ENCODE assay signal across 8 cellular contexts in genomic region chr14:99687284-99688209, GRCh38. TPM values are rescaled to one million over a fixed set of nuclear protein-coding genes. Genes with fewer than 3 reads are reported as not detected.
DNase-seq lines count a peak whose midpoint lies in the region; ATAC-seq and TF ChIP-seq lines count a peak whose summit lies in the region.

No MANE protein-coding gene starts in this region.

- no peak overlapping the region for H2AFZ ChIP-seq in IMR-90 (replicated peaks; ENCODE audit: low read length, poor library complexity)

- H2AK9ac ChIP-seq in IMR-90 (replicated peaks; ENCODE audit: low read depth, low read length, poor library complexity), result no peak overlapping the region

- H3K4ac ChIP-seq in IMR-90 (ENCODE audit: low read depth, low read length), result no peak overlapping the region
- no peak overlapping the region for H3K4ac ChIP-seq in mesendoderm (ENCODE audit: low read depth, low read length)

- H3K23ac ChIP-seq in IMR-90 (ENCODE audit: low read depth, low read length) (no peak overlapping the region), mesendoderm (ENCODE audit: low read length) (no peak overlapping the region)

- no peak overlapping the region for H3K27ac Mint-ChIP-seq in activated naive CD8-positive, alpha-beta T cell treated with anti-CD3 and anti-CD28 coated beads, Interleukin-2, amount 10 ng/mL, durations not matched to agents 7 days and 5 days

- no peaks in the 10 kb centered on the region for H3K9me1 ChIP-seq in IMR-90 (ENCODE audit: insufficient read depth, low read length)

- H3K56ac ChIP-seq in IMR-90 (ENCODE audit: extremely low read depth, insufficient read depth, low read length), result no peak overlapping the region
- peak overlapping the region; percentile 22 for H3K56ac ChIP-seq in mesendoderm (ENCODE audit: low read length)

- CTCF ChIA-PET in BJ (lab: Yijun Ruan, JAX), result interaction anchor here (0.6 to 3.0 kb wide), 16 partner anchors 10 to 542 kb away, joined by 3 to 22 read pairs (median 4); no protein-coding TSS in a partner anchor
- CTCF ChIA-PET in IMR-90 (lab: Yijun Ruan, JAX), result interaction anchor here (0.9 kb wide), 1 partner anchor 43 kb away, joined by 3 read pairs; no protein-coding TSS in a partner anchor

- POLR2A ChIA-PET in BJ (lab: Charles Lee) (no interaction called here), IMR-90 (lab: Charles Lee; ENCODE audit: unreplicated experiment) (no interaction called here)
- POLR2A ChIA-PET in activated naive CD8-positive, alpha-beta T cell treated with anti-CD3 and anti-CD28 coated beads, Interleukin-2, amount 10 ng/mL, durations not matched to agents 7 days and 5 days (lab: Charles Lee), result no interaction called here

- H3K9me3 Mint-ChIP-seq in activated naive CD8-positive, alpha-beta T cell treated with anti-CD3 and anti-CD28 coated beads, Interleukin-2, amount 10 ng/mL, durations not matched to agents 7 days and 5 days, result no peaks in the 10 kb centered on the region

- in situ Hi-C loops in IMR-90 (cut with MboI; ENCODE audit: low sequenced_read_pairs), result no loop called here

- intact Hi-C loops in IMR-90 (cut with micrococcal nuclease), result no loop called here

- no peak overlapping the region for H3K4me2 ChIP-seq in IMR-90 (ENCODE audit: low read depth, low read length)
- H3K4me2 ChIP-seq in mesendoderm (ENCODE audit: low read length), result no peak overlapping the region

- no peak overlapping the region for H4K5ac ChIP-seq in IMR-90 (ENCODE audit: low read depth, low read length)
- H4K5ac ChIP-seq in mesendoderm (ENCODE audit: low read length), result no peak overlapping the region

- H3K4me3 ChIP-seq in BJ (ENCODE audit: low read depth, low read length) (no peak overlapping the region), IMR-90 (ENCODE audit: insufficient read depth, low read depth, low read length) (no peak overlapping the region), mesendoderm (ENCODE audit: low read length) (no peak overlapping the region)

- H3K27ac ChIP-seq in IMR-90 (ENCODE audit: insufficient read depth, low read length), result no peak overlapping the region
- no peak overlapping the region for H3K27ac ChIP-seq in mesendoderm (ENCODE audit: low read depth, low read length)

- ATAC-seq in IMR-90 (ENCODE audit: low read depth) (no peak), GM18870 (IDR thresholded peaks at IDR 0.05; ENCODE audit: unreplicated experiment) (no peak)
- no peak for ATAC-seq in activated naive CD8-positive, alpha-beta T cell treated with anti-CD3 and anti-CD28 coated beads, Interleukin-2, amount 10 ng/mL, durations not matched to agents 7 days and 5 days (ENCODE audit: low read depth)

- no peaks in the 10 kb centered on the region for H3K79me2 ChIP-seq in mesendoderm (ENCODE audit: control insufficient read depth, insufficient read depth, low read length)

- no peak overlapping the region for H2BK20ac ChIP-seq in IMR-90 (ENCODE audit: low read depth, low read length)

- DNase-seq in BJ (ENCODE audit: low read depth) (no peak), IMR-90 (no peak), mesendoderm (peak; percentile 66), hippocampal formation (lab: John Stamatoyannopoulos, UW) (no peak), HuH-7.5 (ENCODE audit: low spot score) (no peak), dedifferentiated amniotic fluid mesenchymal stem cell (ENCODE audit: extremely low spot score) (no peak)
- DNase-seq in activated naive CD8-positive, alpha-beta T cell treated with anti-CD3 and anti-CD28 coated beads, Interleukin-2, amount 10 ng/mL, durations not matched to agents 7 days and 5 days, result peak; percentile 56

- H4K91ac ChIP-seq in IMR-90 (ENCODE audit: insufficient read depth, low read depth, low read length), result no peak overlapping the region

- H3K27me3 Mint-ChIP-seq in activated naive CD8-positive, alpha-beta T cell treated with anti-CD3 and anti-CD28 coated beads, Interleukin-2, amount 10 ng/mL, durations not matched to agents 7 days and 5 days, result peaks cover 42% of the 10 kb centered on the region

- H2BK5ac ChIP-seq in IMR-90 (ENCODE audit: low read depth, low read length, poor library complexity, severe bottlenecking) (no peak overlapping the region), mesendoderm (ENCODE audit: low read length) (no peak overlapping the region)

- H2AK5ac ChIP-seq in IMR-90 (ENCODE audit: low read depth, low read length) (no peak overlapping the region), mesendoderm (ENCODE audit: low read length) (no peak overlapping the region)

- no peak overlapping the region for H2BK15ac ChIP-seq in IMR-90 (ENCODE audit: low read depth, low read length)
- no peak overlapping the region for H2BK15ac ChIP-seq in mesendoderm (replicated peaks; ENCODE audit: low read depth)

- dilution Hi-C loops in IMR-90 (cut with HindIII; ENCODE audit: low sequenced_read_pairs, unreplicated experiment), result no loop called here

- no peak overlapping the region for H3K9ac ChIP-seq in IMR-90 (ENCODE audit: low read depth, low read length)
- H3K9ac ChIP-seq in mesendoderm (ENCODE audit: low read length), result no peak overlapping the region

- no peak overlapping the region for H3K18ac ChIP-seq in IMR-90 (ENCODE audit: low read depth, low read length)
- no peak overlapping the region for H3K18ac ChIP-seq in mesendoderm (ENCODE audit: low read length)

- no peak overlapping the region for H3K14ac ChIP-seq in IMR-90 (replicated peaks; ENCODE audit: low read depth, low read length)

- H3K4me1 ChIP-seq in IMR-90 (ENCODE audit: control insufficient read depth, insufficient read depth, low read length) (peaks cover 8% of the 10 kb centered on the region), mesendoderm (ENCODE audit: control insufficient read depth, low read depth, low read length) (peaks cover 4% of the 10 kb centered on the region)

- H3K36me3 Mint-ChIP-seq in activated naive CD8-positive, alpha-beta T cell treated with anti-CD3 and anti-CD28 coated beads, Interleukin-2, amount 10 ng/mL, durations not matched to agents 7 days and 5 days, result no peaks in the 10 kb centered on the region

- peaks cover 20% of the 10 kb centered on the region for H3K27me3 ChIP-seq in BJ (ENCODE audit: control insufficient read depth, insufficient read depth, low read length)
- peaks cover 47% of the 10 kb centered on the region for H3K27me3 ChIP-seq in IMR-90 (ENCODE audit: control insufficient read depth, insufficient read depth, low read length)
- no peaks in the 10 kb centered on the region for H3K27me3 ChIP-seq in mesendoderm (ENCODE audit: insufficient read depth, low read length, poor library complexity)

- WGBS in IMR-90 (ENCODE audit: extremely low coverage in 2 of 2, insufficient read length in 1 of 2), 2 experiments, result 42% methylated on average over 3 of the region's 12 CpGs; no CpG with 5 or more reads in 1 of the 2 experiments
- no CpG with 5 or more reads among the region's 12 CpGs for WGBS in mesendoderm (ENCODE audit: extremely low coverage, insufficient coverage, low lambda C conversion rate)

- TF ChIP-seq RAD21 in IMR-90 (IDR thresholded peaks at IDR 0.05; ENCODE audit: low read length), result no peak

- H2BK120ac ChIP-seq in IMR-90 (ENCODE audit: low read depth, low read length) (no peak overlapping the region), mesendoderm (ENCODE audit: low read depth, low read length) (no peak overlapping the region)

- H4K20me1 ChIP-seq in IMR-90 (ENCODE audit: insufficient read depth, low read length), result no peaks in the 10 kb centered on the region; the same call in 1 of the 2 replicates

- H4K8ac ChIP-seq in IMR-90 (ENCODE audit: low read depth in 2 of 2, low read length in 2 of 2) (no peak overlapping the region), mesendoderm (ENCODE audit: low read depth, low read length) (no peak overlapping the region)

- TF ChIP-seq POLR2A in IMR-90 (IDR thresholded peaks at IDR 0.05; ENCODE audit: low read depth, low read length), result no peak

- H3K4me3 Mint-ChIP-seq in activated naive CD8-positive, alpha-beta T cell treated with anti-CD3 and anti-CD28 coated beads, Interleukin-2, amount 10 ng/mL, durations not matched to agents 7 days and 5 days, result no peak overlapping the region

- H3K79me1 ChIP-seq in IMR-90 (ENCODE audit: low read depth in 1 of 2, low read length in 2 of 2), result no peaks in the 10 kb centered on the region; a peak in 1 of 4 replicates
- H3K79me1 ChIP-seq in mesendoderm (ENCODE audit: low read length), result no peaks in the 10 kb centered on the region

- H3K36me3 ChIP-seq in BJ (ENCODE audit: control insufficient read depth, insufficient read depth, low read length) (no peaks in the 10 kb centered on the region), IMR-90 (ENCODE audit: control insufficient read depth, insufficient read depth, low read length) (no peaks in the 10 kb centered on the region), mesendoderm (ENCODE audit: control insufficient read depth, insufficient read depth, low read length) (no peaks in the 10 kb centered on the region)

- TF ChIP-seq CTCF in BJ (IDR thresholded peaks at IDR 0.05; ENCODE audit: insufficient read depth, low read depth, low read length) (peak; percentile 68), IMR-90 (conservative IDR thresholded peaks at IDR 0.05; ENCODE audit: low read depth, low read length) (peak; percentile 40)

- no peaks in the 10 kb centered on the region for H3K9me3 ChIP-seq in IMR-90 (ENCODE audit: control insufficient read depth, insufficient read depth, low read length)

- peaks cover 7% of the 10 kb centered on the region for H3K4me1 Mint-ChIP-seq in activated naive CD8-positive, alpha-beta T cell treated with anti-CD3 and anti-CD28 coated beads, Interleukin-2, amount 10 ng/mL, durations not matched to agents 7 days and 5 days

- BruUV-seq in IMR-90 (replicated peaks; lab: Mats Ljungman, UMichigan), result no TSS peak

TF ChIP-seq in IMR-90, 13 proteins besides CTCF, POLR2A, EP300 and RAD21 (continues in another document):
- no peak for TF ChIP-seq MXI1 (IDR thresholded peaks at IDR 0.05; ENCODE audit: borderline replicate concordance, low read depth, low read length)

RNA-seq across cellular contexts. Expression of gene CYP46A1, which starts 3.4 kb away (rescaled TPM):
- polyA plus RNA-seq in BJ (2011; rRNA removed) (0.06 and 0.09 TPM in 2 replicates), IMR-90 (2012; rRNA removed) (0.24 and 0.31 TPM in 2 replicates)
- polyA minus RNA-seq in BJ (2011; rRNA and poly(A)+ RNA removed), result 0.31 TPM in 1 of 2 replicates, not detected in the other
- under 0.01 and 0.18 TPM in 2 replicates for total RNA-seq in IMR-90 (2012; rRNA removed)
- polyA plus RNA-seq in IMR-90 (2012; cell fraction: cytosol; rRNA removed), result 0.09 and 0.31 TPM in 2 replicates
- polyA plus RNA-seq in IMR-90 (2012; cell fraction: nucleus; rRNA removed; ENCODE audit: low replicate concordance), result 1.0 and 1.2 TPM in 2 replicates
- total RNA-seq in activated naive CD8-positive, alpha-beta T cell treated with anti-CD3 and anti-CD28 coated beads, Interleukin-2, amount 10 ng/mL, durations not matched to agents 7 days and 5 days, result under 1 TPM; 0.26 to 0.33 TPM
- polyA plus RNA-seq in mesendoderm (2013, experiment 1 of 2), result 0.14 TPM
- polyA plus RNA-seq in mesendoderm (2013, experiment 2 of 2), result 0.11 TPM

RNA-seq across cellular contexts. Expression of gene HHIPL1, which starts 42.6 kb away (rescaled TPM):
- polyA plus RNA-seq in BJ (2011; rRNA removed) (1.7 and 2.5 TPM in 2 replicates), IMR-90 (2012; rRNA removed) (0.65 and 1.4 TPM in 2 replicates)
- polyA minus RNA-seq in BJ (2011; rRNA and poly(A)+ RNA removed), result 1.7 TPM in 2 replicates
- 0.56 and 0.72 TPM in 2 replicates for total RNA-seq in IMR-90 (2012; rRNA removed)
- 0.48 and 1.5 TPM in 2 replicates for polyA plus RNA-seq in IMR-90 (2012; cell fraction: cytosol; rRNA removed)
- 0.64 and 1.3 TPM in 2 replicates for polyA plus RNA-seq in IMR-90 (2012; cell fraction: nucleus; rRNA removed; ENCODE audit: low replicate concordance)
- total RNA-seq in activated naive CD8-positive, alpha-beta T cell treated with anti-CD3 and anti-CD28 coated beads, Interleukin-2, amount 10 ng/mL, durations not matched to agents 7 days and 5 days, result under 1 TPM; 0.17 TPM
- polyA plus RNA-seq in mesendoderm (2013, experiment 1 of 2), result 0.63 TPM
- polyA plus RNA-seq in mesendoderm (2013, experiment 2 of 2), result 0.66 TPM

Comparison
In these comparisons a context has a peak if more than half of its experiments do, and no peak if none do; other contexts are left out.
1. DNase-seq: peak in activated naive CD8-positive, alpha-beta T cell treated with anti-CD3 and anti-CD28 coated beads, Interleukin-2, amount 10 ng/mL, durations not matched to agents 7 days and 5 days (single experiment) and mesendoderm (single experiment); none in BJ (single experiment), IMR-90 (single experiment), hippocampal formation (0 of 2), HuH-7.5 (single experiment) and dedifferentiated amniotic fluid mesenchymal stem cell (single experiment).